24 cellular contexts compared by ENCODE assay signal in genomic region chr6:19342616-19343015, GRCh38.
"Had no signal": no experiment of that assay in that cellular context is flagged by ENCODE, and none has a peak within 500 bp of the region (broad histone marks: within the 10 kb centered on the region; RNA-seq: fewer than 3 reads in every experiment).

No MANE protein-coding gene starts in this region.

- H3K4me3 Mint-ChIP-seq: activated T-cell treated with anti-CD3 and anti-CD28 coated beads, Interleukin-2, amount 50 U/mL, for 24 hours; activated T-helper 17 cell treated with anti-CD3 and anti-CD28 coated beads, Interleukin-2, amount 50 U/mL, for 72 hours; memory B cell; natural killer cell treated with Interleukin-12 subunit alpha and Interleukin-12 subunit beta and Interleukin-15 and Interleukin-18, amount 100 ng/mL, for 72 hours; stimulated activated effector memory CD8-positive, alpha-beta T cell treated with anti-CD3 and anti-CD28 coated beads, Interleukin-12 subunit alpha, Interleukin-12 subunit beta, amount 100 ng/mL, for 72 hours; stimulated activated naive CD8-positive, alpha-beta T cell treated with anti-CD3 and anti-CD28 coated beads, Interleukin-15, amount 100 ng/mL, for 72 hours; T-helper 1 cell treated with Interleukin-12 subunit alpha and Interleukin-12 subunit beta and Interleukin-4 antibody, amounts not matched to agents 30 μg/mL and 1 μg/mL, for 36 hours; WTC11 had no signal

- H3K27me3 ChIP-seq: cardiac muscle cell, esophagus muscularis mucosa, ovary, right lobe of liver, tibial artery had no signal

- H3K27ac ChIP-seq: cardiac muscle cell, esophagus muscularis mucosa, gastrocnemius medialis, ovary, psoas muscle, right lobe of liver, tibial artery had no signal

- H3K36me3 Mint-ChIP-seq: memory B cell; stimulated activated effector memory CD8-positive, alpha-beta T cell treated with anti-CD3 and anti-CD28 coated beads, Interleukin-12 subunit alpha, Interleukin-12 subunit beta, amount 100 ng/mL, for 72 hours had no signal

- H3K36me3 ChIP-seq: cardiac muscle cell, esophagus muscularis mucosa, gastrocnemius medialis, ovary, right lobe of liver, tibial artery had no signal

- H3K4me3 ChIP-seq: cardiac muscle cell, esophagus muscularis mucosa, gastrocnemius medialis, ovary, psoas muscle, right lobe of liver, tibial artery had no signal

- H3K4me1 ChIP-seq: esophagus muscularis mucosa, gastrocnemius medialis, psoas muscle, right lobe of liver, tibial artery had no signal

- H3K27me3 Mint-ChIP-seq: activated T-cell treated with anti-CD3 and anti-CD28 coated beads, Interleukin-2, amount 50 U/mL, for 24 hours; activated T-helper 17 cell treated with anti-CD3 and anti-CD28 coated beads, Interleukin-2, amount 50 U/mL, for 72 hours; memory B cell; natural killer cell treated with Interleukin-12 subunit alpha and Interleukin-12 subunit beta and Interleukin-15 and Interleukin-18, amount 100 ng/mL, for 72 hours; stimulated activated naive CD8-positive, alpha-beta T cell treated with anti-CD3 and anti-CD28 coated beads, Interleukin-15, amount 100 ng/mL, for 72 hours had no signal

- H3K27ac Mint-ChIP-seq: activated naive CD4-positive, alpha-beta T cell treated with anti-CD3 and anti-CD28 coated beads, Interleukin-2, amount 50 U/mL, for 72 hours; activated T-cell treated with anti-CD3 and anti-CD28 coated beads, Interleukin-2, amount 50 U/mL, for 24 hours; activated T-helper 17 cell treated with anti-CD3 and anti-CD28 coated beads, Interleukin-2, amount 50 U/mL, for 72 hours; memory B cell; natural killer cell treated with Interleukin-12 subunit alpha and Interleukin-12 subunit beta and Interleukin-15 and Interleukin-18, amount 100 ng/mL, for 72 hours; stimulated activated effector memory CD8-positive, alpha-beta T cell treated with anti-CD3 and anti-CD28 coated beads, Interleukin-12 subunit alpha, Interleukin-12 subunit beta, amount 100 ng/mL, for 72 hours; T-helper 1 cell treated with Interleukin-12 subunit alpha and Interleukin-12 subunit beta and Interleukin-4 antibody, amounts not matched to agents 30 μg/mL and 1 μg/mL, for 36 hours; WTC11 had no signal

- H3K9me3 ChIP-seq: esophagus muscularis mucosa, gastrocnemius medialis, ovary, psoas muscle, right lobe of liver, tibial artery had no signal

- DNase-seq: activated CD8-positive, alpha-beta memory T cell treated with anti-CD3 and anti-CD28 coated beads, Interleukin-2, amount 50 U/mL, for 4 hours; activated T-cell treated with anti-CD3 and anti-CD28 coated beads, Interleukin-2, amount 50 U/mL, for 24 hours; dermis blood vessel endothelial cell; effector CD8-positive, alpha-beta T cell; gastrocnemius medialis; hippocampal formation; left ventricle myocardium superior; ovary; psoas muscle; right lobe of liver; small intestine; stimulated activated CD4-positive, alpha-beta T cell treated with anti-CD3 and anti-CD28 coated beads, Interleukin-2, amount 100 ng/mL, for 24 hours; stimulated activated naive CD8-positive, alpha-beta T cell treated with anti-CD3 and anti-CD28 coated beads, Interleukin-15, amount 100 ng/mL, for 72 hours; T1000; tibial artery had no signal

- H3K4me1 Mint-ChIP-seq: activated T-helper 17 cell treated with anti-CD3 and anti-CD28 coated beads, Interleukin-2, amount 50 U/mL, for 72 hours; memory B cell; stimulated activated effector memory CD8-positive, alpha-beta T cell treated with anti-CD3 and anti-CD28 coated beads, Interleukin-12 subunit alpha, Interleukin-12 subunit beta, amount 100 ng/mL, for 72 hours; stimulated activated naive CD8-positive, alpha-beta T cell treated with anti-CD3 and anti-CD28 coated beads, Interleukin-15, amount 100 ng/mL, for 72 hours had no signal

- ATAC-seq: activated naive CD4-positive, alpha-beta T cell treated with anti-CD3 and anti-CD28 coated beads, Interleukin-2, amount 50 U/mL, for 72 hours; activated T-helper 17 cell treated with anti-CD3 and anti-CD28 coated beads, Interleukin-2, amount 50 U/mL, for 72 hours; gastrocnemius medialis; left ventricle myocardium superior; natural killer cell treated with Interleukin-12 subunit alpha and Interleukin-12 subunit beta and Interleukin-15 and Interleukin-18, amount 100 ng/mL, for 72 hours; psoas muscle; right lobe of liver; stimulated activated effector memory CD8-positive, alpha-beta T cell treated with anti-CD3 and anti-CD28 coated beads, Interleukin-12 subunit alpha, Interleukin-12 subunit beta, amount 100 ng/mL, for 72 hours; stimulated activated naive CD8-positive, alpha-beta T cell treated with anti-CD3 and anti-CD28 coated beads, Interleukin-15, amount 100 ng/mL, for 72 hours; WTC11 had no signal
